ENCODE assay signal across 8 cellular contexts in genomic region chr1:27284425-27285287, GRCh38. TPM values are rescaled to one million over a fixed set of nuclear protein-coding genes. Genes with fewer than 3 reads are reported as not detected.
DNase-seq lines count a peak whose midpoint lies in the region; ATAC-seq and TF ChIP-seq lines count a peak whose summit lies in the region.

No MANE protein-coding gene starts in this region.

- H3K4me1 Mint-ChIP-seq in progenitor cell of endocrine pancreas (ENCODE audit: low read depth): peaks cover 8% of the 10 kb centered on the region

- H3K36me3 ChIP-seq in cardiac muscle cell (peaks cover 6% of the 10 kb centered on the region), uterus (no peaks in the 10 kb centered on the region)

- H3K27me3 Mint-ChIP-seq in progenitor cell of endocrine pancreas: no peaks in the 10 kb centered on the region

- no peak for TF ChIP-seq POLR2A in uterus (IDR thresholded peaks at IDR 0.05)

- H3K4me1 ChIP-seq in cardiac muscle cell (ENCODE audit: low read depth) (peaks cover 7% of the 10 kb centered on the region), uterus (no peaks in the 10 kb centered on the region)

- peak; percentile 88 to 90 for ATAC-seq in activated naive CD4-positive, alpha-beta T cell treated with anti-CD3 and anti-CD28 coated beads, Interleukin-2, amount 50 U/mL, for 72 hours
- no peak for ATAC-seq in GM19023 (IDR thresholded peaks at IDR 0.05; ENCODE audit: unreplicated experiment)

- no peaks in the 10 kb centered on the region for H3K9me3 Mint-ChIP-seq in activated naive CD4-positive, alpha-beta T cell treated with anti-CD3 and anti-CD28 coated beads, Interleukin-2, amount 50 U/mL, for 72 hours
- H3K9me3 Mint-ChIP-seq in progenitor cell of endocrine pancreas (ENCODE audit: low read depth): no peaks in the 10 kb centered on the region

- intact Hi-C loops in uterus (cut with DNase I; ENCODE audit: low total_unique reads): loop anchor here (5.0 to 10.0 kb wide), 2 partner anchors 182 to 240 kb away; no protein-coding TSS in a partner anchor

- H3K27ac Mint-ChIP-seq in activated naive CD4-positive, alpha-beta T cell treated with anti-CD3 and anti-CD28 coated beads, Interleukin-2, amount 50 U/mL, for 72 hours: no peak overlapping the region
- H3K27ac Mint-ChIP-seq in progenitor cell of endocrine pancreas: no peak overlapping the region

- H3K9me3 ChIP-seq in cardiac muscle cell (ENCODE audit: low read depth): no peaks in the 10 kb centered on the region
- no peaks in the 10 kb centered on the region for H3K9me3 ChIP-seq in uterus

- H3K36me3 Mint-ChIP-seq in activated naive CD4-positive, alpha-beta T cell treated with anti-CD3 and anti-CD28 coated beads, Interleukin-2, amount 50 U/mL, for 72 hours: no peaks in the 10 kb centered on the region
- peaks cover 12% of the 10 kb centered on the region for H3K36me3 Mint-ChIP-seq in progenitor cell of endocrine pancreas (ENCODE audit: insufficient read depth)

- H3K27ac ChIP-seq in cardiac muscle cell (no peak overlapping the region), uterus (no peak overlapping the region)

- DNase-seq in GM03348 (ENCODE audit: low spot score) (peak; percentile 87), NCI-H1105 treated with DMSO at 0.1 percent for 48 hours (lab: John Stamatoyannopoulos, UW) (peak; percentile 77), SKM-1 treated with dmso at 0.1 percent for 144 hours (lab: John Stamatoyannopoulos, UW; ENCODE audit: unreplicated experiment) (peak; percentile 67), cardiac muscle cell (ENCODE audit: low read depth in 1 of 2, low spot score in 1 of 2) (peak; percentile 86 to 94), progenitor cell of endocrine pancreas (ENCODE audit: low spot score, unreplicated experiment) (peak; percentile 79), uterus (peak; percentile 78 to 86)
- peak; percentile 60 to 89 for DNase-seq in activated naive CD4-positive, alpha-beta T cell treated with anti-CD3 and anti-CD28 coated beads, Interleukin-2, amount 50 U/mL, for 72 hours (ENCODE audit: low spot score in 2 of 2)

- H3K27me3 ChIP-seq in cardiac muscle cell (no peaks in the 10 kb centered on the region), uterus (no peaks in the 10 kb centered on the region)

- peak; percentile 69 for TF ChIP-seq CTCF in cardiac muscle cell (IDR thresholded peaks at IDR 0.05; ENCODE audit: low read depth, low read length)
- TF ChIP-seq CTCF in progenitor cell of endocrine pancreas (IDR thresholded peaks at IDR 0.05; ENCODE audit: unreplicated experiment): peak; percentile 88
- peak; percentile 68 to 81 (median 70) for TF ChIP-seq CTCF in uterus (IDR thresholded peaks at IDR 0.05)

- no peak overlapping the region for H3K4me3 Mint-ChIP-seq in progenitor cell of endocrine pancreas (ENCODE audit: low read depth)

- H3K4me3 ChIP-seq in cardiac muscle cell: no peak overlapping the region
- H3K4me3 ChIP-seq in uterus: no peak overlapping the region

RNA-seq across cellular contexts. Expression of gene TMEM222, which starts 37.3 kb away (rescaled TPM):
- total RNA-seq in activated naive CD4-positive, alpha-beta T cell treated with anti-CD3 and anti-CD28 coated beads, Interleukin-2, amount 50 U/mL, for 72 hours: 10 to 100 TPM; 26.9 to 29.8 TPM
- total RNA-seq in cardiac muscle cell (32.1 and 39.6 TPM in 2 replicates), progenitor cell of endocrine pancreas (37.1 and 38.4 TPM in 2 replicates), uterus (10 to 100 TPM in 2 of 4 donors, 1 to 10 TPM in 2; 9.7 to 43.9 (median 18.6) TPM)
- 55.2 and 60.5 TPM in 2 replicates for polyA plus RNA-seq in cardiac muscle cell

RNA-seq across cellular contexts. Expression of gene WDTC1, which starts 50.2 kb away (rescaled TPM):
- total RNA-seq in activated naive CD4-positive, alpha-beta T cell treated with anti-CD3 and anti-CD28 coated beads, Interleukin-2, amount 50 U/mL, for 72 hours: 10 to 100 TPM; 26.4 to 36.1 TPM
- total RNA-seq in cardiac muscle cell (49.9 and 52.5 TPM in 2 replicates), progenitor cell of endocrine pancreas (51.4 and 53.8 TPM in 2 replicates), uterus (10 to 100 TPM in 3 of 4 donors, 1 to 10 TPM in 1; 5.6 to 45.8 (median 34.2) TPM)
- polyA plus RNA-seq in cardiac muscle cell: 18.9 and 22.8 TPM in 2 replicates

RNA-seq across cellular contexts. Expression of gene SYTL1, which starts 57.2 kb away (rescaled TPM):
- 10 to 100 TPM; 15.6 to 35.1 TPM for total RNA-seq in activated naive CD4-positive, alpha-beta T cell treated with anti-CD3 and anti-CD28 coated beads, Interleukin-2, amount 50 U/mL, for 72 hours
- total RNA-seq in cardiac muscle cell (14.7 and 23.5 TPM in 2 replicates), progenitor cell of endocrine pancreas (9.4 and 15.5 TPM in 2 replicates), uterus (10 to 100 TPM in 1 of 4 donors, 1 to 10 TPM in 2, not detected in 1; 1.6 to 11.3 (median 4.8) TPM)
- 31.8 and 44.1 TPM in 2 replicates for polyA plus RNA-seq in cardiac muscle cell
